1 cellular context compared by ENCODE assay signal in the genomic region with DNA sequence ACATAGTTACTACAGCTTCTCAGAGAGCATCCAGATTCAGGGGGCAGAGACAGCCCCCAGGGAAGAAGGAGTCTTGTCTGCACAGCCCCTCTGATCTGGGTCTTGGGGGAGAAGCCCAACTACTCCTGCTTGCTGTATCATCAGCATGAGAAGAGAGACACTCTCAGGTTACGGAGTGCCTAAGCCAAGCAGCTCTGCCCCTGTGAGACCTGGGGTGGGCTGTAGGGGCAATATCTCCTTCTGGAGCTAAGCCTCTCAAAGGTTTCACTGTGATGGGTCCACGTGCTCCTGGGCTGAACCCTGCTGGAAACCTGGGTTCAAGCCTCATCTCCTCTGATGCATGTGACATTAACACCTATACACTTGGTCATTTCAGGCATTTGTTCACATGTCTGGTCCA.
TF ChIP-seq lines count a peak whose summit lies in the region.

No MANE protein-coding gene starts in this region.

TF ChIP-seq in H1, 55 proteins besides CTCF, POLR2A, EP300 and RAD21 (continued from another document):
- TF ChIP-seq SAP30 (IDR thresholded peaks at IDR 0.05; ENCODE audit: insufficient read depth, insufficient replicate concordance, low read length) (no peak), BCL11A (IDR thresholded peaks at IDR 0.05; ENCODE audit: low read depth in 2 of 2, low read length in 2 of 2) (no peak), TAF7 (optimal IDR thresholded peaks at IDR 0.05; ENCODE audit: borderline replicate concordance, low read depth, low read length) (no peak), RXRA (IDR thresholded peaks at IDR 0.05; ENCODE audit: insufficient read depth, low read depth, low read length) (no peak), RNF2 (IDR thresholded peaks at IDR 0.05; ENCODE audit: borderline replicate concordance, low read depth, low read length, missing control alignments, poor library complexity, severe bottlenecking) (no peak), NRF1 (IDR thresholded peaks at IDR 0.05; ENCODE audit: low read depth, low read length) (no peak)
TF ChIP-seq in H1: peak in this region for 0.
